Comparison of ENCODE assay signal across 22 cellular contexts in genomic region chr3:175155172-175155571, GRCh38.
"Had no signal": no experiment of that assay in that cellular context is flagged by ENCODE, and none has a peak within 500 bp of the region (broad histone marks: within the 10 kb centered on the region; RNA-seq: fewer than 3 reads in every experiment).

No MANE protein-coding gene starts in this region.

- H3K27ac Mint-ChIP-seq: activated CD4-positive, alpha-beta T cell treated with anti-CD3 and anti-CD28 coated beads, Interleukin-2, amount 10 ng/mL, durations not matched to agents 7 days and 5 days; activated CD8-positive, alpha-beta memory T cell treated with anti-CD3 and anti-CD28 coated beads, Interleukin-2, amount 10 ng/mL, durations not matched to agents 7 days and 5 days; activated CD8-positive, alpha-beta T cell treated with anti-CD3 and anti-CD28 coated beads for 36 hours; activated naive CD8-positive, alpha-beta T cell treated with anti-CD3 and anti-CD28 coated beads, Interleukin-2, amount 50 U/mL, for 24 hours; brain; dendritic cell treated with granulocyte-macrophage colony-stimulating factor and Interleukin-4, amounts not matched to agents 40 ng/mL and 50 ng/mL, for 4 days; naive thymus-derived CD4-positive, alpha-beta T cell had no signal

- H3K4me3 Mint-ChIP-seq: activated CD4-positive, alpha-beta T cell treated with anti-CD3 and anti-CD28 coated beads, Interleukin-2, amount 10 ng/mL, durations not matched to agents 7 days and 5 days; activated CD8-positive, alpha-beta memory T cell treated with anti-CD3 and anti-CD28 coated beads, Interleukin-2, amount 10 ng/mL, durations not matched to agents 7 days and 5 days; activated CD8-positive, alpha-beta T cell treated with anti-CD3 and anti-CD28 coated beads for 36 hours; activated naive CD8-positive, alpha-beta T cell treated with anti-CD3 and anti-CD28 coated beads, Interleukin-2, amount 50 U/mL, for 24 hours; brain; dendritic cell treated with granulocyte-macrophage colony-stimulating factor and Interleukin-4, amounts not matched to agents 40 ng/mL and 50 ng/mL, for 4 days; naive thymus-derived CD4-positive, alpha-beta T cell; neural crest cell; stimulated activated naive CD8-positive, alpha-beta T cell treated with anti-CD3 and anti-CD28 coated beads, Interleukin-15, amount 100 ng/mL, for 72 hours had no signal

- H3K4me1 Mint-ChIP-seq: activated CD4-positive, alpha-beta T cell treated with anti-CD3 and anti-CD28 coated beads, Interleukin-2, amount 10 ng/mL, durations not matched to agents 7 days and 5 days; activated CD8-positive, alpha-beta memory T cell treated with anti-CD3 and anti-CD28 coated beads, Interleukin-2, amount 10 ng/mL, durations not matched to agents 7 days and 5 days; activated naive CD8-positive, alpha-beta T cell treated with anti-CD3 and anti-CD28 coated beads, Interleukin-2, amount 50 U/mL, for 24 hours; naive thymus-derived CD4-positive, alpha-beta T cell; neural crest cell; stimulated activated naive CD8-positive, alpha-beta T cell treated with anti-CD3 and anti-CD28 coated beads, Interleukin-15, amount 100 ng/mL, for 72 hours had no signal

- DNase-seq: activated CD4-positive, alpha-beta T cell treated with anti-CD3 and anti-CD28 coated beads, Interleukin-2, amount 10 ng/mL, durations not matched to agents 7 days and 5 days; activated CD8-positive, alpha-beta memory T cell treated with anti-CD3 and anti-CD28 coated beads, Interleukin-2, amount 10 ng/mL, durations not matched to agents 7 days and 5 days; activated CD8-positive, alpha-beta T cell treated with anti-CD3 and anti-CD28 coated beads for 36 hours; activated gamma-delta T cell; activated naive CD4-positive, alpha-beta T cell treated with anti-CD3 and anti-CD28 coated beads, Interleukin-2, amount 50 U/mL, for 16 hours; activated naive CD8-positive, alpha-beta T cell treated with anti-CD3 and anti-CD28 coated beads, Interleukin-2, amount 50 U/mL, for 24 hours; activated T-cell treated with anti-CD3 and anti-CD28 coated beads for 4 hours; anterior cingulate cortex; effector CD4-positive, alpha-beta T cell; foreskin fibroblast; kidney; naive thymus-derived CD4-positive, alpha-beta T cell; occipital lobe; posterior cingulate gyrus; right lobe of liver; stimulated activated CD4-positive, alpha-beta T cell treated with anti-CD3 and anti-CD28 coated beads, Interleukin-1b, Interleukin-23, amount 100 ng/mL, for 48 hours; stimulated activated naive CD8-positive, alpha-beta T cell treated with anti-CD3 and anti-CD28 coated beads, Interleukin-15, amount 100 ng/mL, for 72 hours; uterus had no signal

- FAIRE-seq: endometrium, kidney had no signal

- H3K36me3 Mint-ChIP-seq: activated CD8-positive, alpha-beta memory T cell treated with anti-CD3 and anti-CD28 coated beads, Interleukin-2, amount 10 ng/mL, durations not matched to agents 7 days and 5 days; brain; naive thymus-derived CD4-positive, alpha-beta T cell had no signal

- H3K27me3 Mint-ChIP-seq: activated CD4-positive, alpha-beta T cell treated with anti-CD3 and anti-CD28 coated beads, Interleukin-2, amount 10 ng/mL, durations not matched to agents 7 days and 5 days; activated CD8-positive, alpha-beta memory T cell treated with anti-CD3 and anti-CD28 coated beads, Interleukin-2, amount 10 ng/mL, durations not matched to agents 7 days and 5 days; activated CD8-positive, alpha-beta T cell treated with anti-CD3 and anti-CD28 coated beads for 36 hours; activated naive CD8-positive, alpha-beta T cell treated with anti-CD3 and anti-CD28 coated beads, Interleukin-2, amount 50 U/mL, for 24 hours; brain; dendritic cell treated with granulocyte-macrophage colony-stimulating factor and Interleukin-4, amounts not matched to agents 40 ng/mL and 50 ng/mL, for 4 days; naive thymus-derived CD4-positive, alpha-beta T cell; stimulated activated naive CD8-positive, alpha-beta T cell treated with anti-CD3 and anti-CD28 coated beads, Interleukin-15, amount 100 ng/mL, for 72 hours had no signal

- H3K9me3 Mint-ChIP-seq: activated CD4-positive, alpha-beta T cell treated with anti-CD3 and anti-CD28 coated beads, Interleukin-2, amount 10 ng/mL, durations not matched to agents 7 days and 5 days; activated CD8-positive, alpha-beta T cell treated with anti-CD3 and anti-CD28 coated beads for 36 hours; brain; naive thymus-derived CD4-positive, alpha-beta T cell; neural crest cell; stimulated activated naive CD8-positive, alpha-beta T cell treated with anti-CD3 and anti-CD28 coated beads, Interleukin-15, amount 100 ng/mL, for 72 hours had no signal
